In the genomic region with DNA sequence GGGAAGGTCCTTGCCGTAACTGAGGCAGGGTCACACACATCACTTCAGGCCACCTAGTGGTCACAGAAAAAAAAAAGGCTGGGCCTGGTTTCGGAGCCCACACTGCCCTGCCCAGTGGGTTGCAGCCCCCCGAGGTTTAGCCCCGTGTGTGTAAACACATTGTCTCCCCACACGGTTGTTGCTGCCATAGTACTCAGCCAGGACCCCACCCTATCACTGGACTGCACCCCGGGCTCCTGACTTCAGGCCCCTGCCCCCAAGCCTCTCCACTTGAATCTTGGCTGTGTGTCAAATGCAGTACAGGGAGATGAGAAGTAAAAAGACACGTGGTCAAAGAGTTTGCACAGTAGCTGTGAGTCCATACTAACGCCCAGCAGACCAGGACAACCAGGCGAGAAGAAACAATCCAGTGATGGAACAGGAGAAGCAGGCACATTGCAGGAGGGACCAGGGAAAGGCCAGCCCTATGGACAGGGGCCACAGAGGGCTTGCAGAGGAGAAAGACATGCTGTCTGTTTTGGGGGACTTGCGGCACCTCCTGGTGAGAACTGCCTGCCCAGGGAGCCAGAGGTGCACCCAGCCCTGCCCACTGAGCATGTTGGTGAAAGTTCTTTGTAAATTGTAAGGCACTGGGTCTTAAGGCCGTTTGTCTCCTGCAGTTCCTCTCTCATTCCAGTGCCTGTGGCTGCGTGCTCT, we compare ENCODE assay signal across 9 cellular contexts.
A peak's percentile ranks its signal among the peaks of the same experiment; 100 is the strongest.
DNase-seq lines count a peak whose midpoint lies in the region; FAIRE-seq and TF ChIP-seq lines count a peak whose summit lies in the region.
"Had no signal": no experiment of that assay in that cellular context is flagged by ENCODE, and none has a peak within 500 bp of the region (broad histone marks: within the 10 kb centered on the region; RNA-seq: fewer than 3 reads in every experiment).

No MANE protein-coding gene starts in this region.

- no peak for TF ChIP-seq POLR2A in endothelial cell of umbilical vein (IDR thresholded peaks at IDR 0.05; ENCODE audit: low read depth, low read length)

- no peaks in the 10 kb centered on the region for H3K4me1 ChIP-seq in endothelial cell of umbilical vein (ENCODE audit: control insufficient read depth, extremely low read depth, insufficient read depth, low read length)
- H3K4me1 ChIP-seq in neutrophil (ENCODE audit: control insufficient read depth in 1 of 2, insufficient read depth in 1 of 2, low read depth in 1 of 2, low read length in 1 of 2) = peaks cover 19 to 37% of the 10 kb centered on the region in 2 experiments

- no peaks in the 10 kb centered on the region for H3K36me3 Mint-ChIP-seq in activated T-cell treated with anti-CD3 and anti-CD28 coated beads, Interleukin-2, amount 50 U/mL, for 24 hours (ENCODE audit: low read depth)

- CTCF ChIA-PET in GM10248 (lab: Yijun Ruan, JAX) (interaction anchor here (1.1 to 4.9 kb wide), 3 partner anchors 20 to 34 kb away, joined by 3 to 71 read pairs (median 3); no protein-coding TSS in a partner anchor), endothelial cell of umbilical vein (lab: Charles Lee) (interaction anchor here (6.6 kb wide), 1 partner anchor 173 kb away, joined by 172 read pairs; no protein-coding TSS in a partner anchor)

- H3K4me3 ChIP-seq in endothelial cell of umbilical vein (replicated peaks in 1 of 3; ENCODE audit: insufficient read depth in 1 of 3, low read depth in 1 of 3, low read length in 3 of 3) (no peak overlapping the region), neutrophil (ENCODE audit: low read depth in 1 of 2, low read length in 1 of 2) (peak overlapping the region in 1 of 2 experiments; percentile 49)

- no peak overlapping the region for H3K27ac ChIP-seq in endothelial cell of umbilical vein (ENCODE audit: insufficient read depth, low read depth, low read length)
- H3K27ac ChIP-seq in neutrophil = peak overlapping the region; percentile 85

- no peaks in the 10 kb centered on the region for H3K9me1 ChIP-seq in endothelial cell of umbilical vein (replicated peaks; ENCODE audit: control insufficient read depth, extremely low read depth, insufficient read depth, low read length)

- intact Hi-C loops in endothelial cell of umbilical vein (cut with micrococcal nuclease) = no loop called here

- no peaks in the 10 kb centered on the region for H3K36me3 ChIP-seq in endothelial cell of umbilical vein (ENCODE audit: control insufficient read depth in 2 of 2, extremely low read depth in 1 of 2, insufficient read depth in 2 of 2, low read length in 2 of 2)
- no peaks in the 10 kb centered on the region for H3K36me3 ChIP-seq in neutrophil
- H3K36me3 ChIP-seq: spleen had no signal

- H2AFZ ChIP-seq in endothelial cell of umbilical vein (ENCODE audit: low read depth, low read length) = no peak overlapping the region

- H3K4me1 Mint-ChIP-seq in activated T-cell treated with anti-CD3 and anti-CD28 coated beads, Interleukin-2, amount 50 U/mL, for 24 hours (ENCODE audit: low read depth) = no peaks in the 10 kb centered on the region

- H4K20me1 ChIP-seq in endothelial cell of umbilical vein (replicated peaks; ENCODE audit: control insufficient read depth, extremely low read depth, insufficient read depth, low read length) = no peaks in the 10 kb centered on the region

- peaks cover 13% of the 10 kb centered on the region for H3K27me3 Mint-ChIP-seq in activated T-cell treated with anti-CD3 and anti-CD28 coated beads, Interleukin-2, amount 50 U/mL, for 24 hours

- no peaks in the 10 kb centered on the region for H3K9me3 Mint-ChIP-seq in activated T-cell treated with anti-CD3 and anti-CD28 coated beads, Interleukin-2, amount 50 U/mL, for 24 hours

- dilution Hi-C loops in endothelial cell of umbilical vein (cut with MboI; ENCODE audit: extremely low pct_ligation_motif_present, low sequenced_read_pairs) = no loop called here

- POLR2A ChIA-PET in GM10248 (lab: Yijun Ruan, JAX) (no interaction called here), endothelial cell of umbilical vein (lab: Charles Lee) (no interaction called here)

- H3K9ac ChIP-seq in endothelial cell of umbilical vein (replicated peaks; ENCODE audit: extremely low read depth, insufficient read depth, low read length) = no peak overlapping the region

- H3K4me2 ChIP-seq in endothelial cell of umbilical vein (ENCODE audit: insufficient read depth, low read length) = no peak overlapping the region

- no peaks in the 10 kb centered on the region for H3K79me2 ChIP-seq in endothelial cell of umbilical vein (ENCODE audit: control insufficient read depth, insufficient read depth, low read length)

- no peak for TF ChIP-seq CTCF in GM10248 (IDR thresholded peaks at IDR 0.05; ENCODE audit: control extremely low read depth, extremely low read depth, low read depth, missing control alignments)
- peak; percentile 19 to 45 for TF ChIP-seq CTCF in endothelial cell of umbilical vein (IDR thresholded peaks at IDR 0.05; ENCODE audit: extremely low read depth in 1 of 2, insufficient read depth in 1 of 2, low read depth in 1 of 2, low read length in 2 of 2)
- no peak for TF ChIP-seq CTCF in neutrophil (IDR thresholded peaks at IDR 0.05)

- DNase-seq in GM10248 (ENCODE audit: extremely low spot score) (peak; percentile 17), NCI-H1105 treated with DMSO at 0.1 percent for 48 hours (lab: John Stamatoyannopoulos, UW) (peak; percentile 41), endothelial cell of umbilical vein (ENCODE audit: low read depth, low spot score) (no peak), GM19239 (ENCODE audit: insufficient read length, low spot score) (no peak), activated gamma-delta T cell (lab: John Stamatoyannopoulos, UW) (no peak), RCC 7860 (ENCODE audit: low spot score) (no peak)
- no peak for DNase-seq in activated T-cell treated with anti-CD3 and anti-CD28 coated beads, Interleukin-2, amount 50 U/mL, for 24 hours
- DNase-seq: spleen had no signal

- H3K4me3 Mint-ChIP-seq in activated T-cell treated with anti-CD3 and anti-CD28 coated beads, Interleukin-2, amount 50 U/mL, for 24 hours = no peak overlapping the region

- BruUV-seq in endothelial cell of umbilical vein (replicated peaks; lab: Mats Ljungman, UMichigan) = no TSS peak

- no peak overlapping the region for H3K27ac Mint-ChIP-seq in activated T-cell treated with anti-CD3 and anti-CD28 coated beads, Interleukin-2, amount 50 U/mL, for 24 hours

- H3K27me3 ChIP-seq in endothelial cell of umbilical vein (ENCODE audit: control insufficient read depth in 2 of 2, insufficient read depth in 2 of 2, low read length in 2 of 2) = peaks cover 0 to 5% of the 10 kb centered on the region in 2 experiments
- peaks cover 4% of the 10 kb centered on the region for H3K27me3 ChIP-seq in neutrophil

- H3K9me3 ChIP-seq in endothelial cell of umbilical vein (replicated peaks; ENCODE audit: control insufficient read depth, insufficient read depth, low read length) (no peaks in the 10 kb centered on the region), neutrophil (no peaks in the 10 kb centered on the region)
- H3K9me3 ChIP-seq: spleen had no signal

- FAIRE-seq in endothelial cell of umbilical vein (lab: Jason Lieb, UNC) (no peak), GM19239 (lab: Jason Lieb, UNC) (no peak), RCC 7860 (lab: Jason Lieb, UNC) (no peak)

TF ChIP-seq in endothelial cell of umbilical vein, 7 proteins besides CTCF, POLR2A, EP300 and RAD21:
- no peak for TF ChIP-seq JUN (IDR thresholded peaks at IDR 0.05; ENCODE audit: borderline replicate concordance, insufficient read depth, insufficient read length, low read depth)
- TF ChIP-seq EZH2 (IDR thresholded peaks at IDR 0.05; ENCODE audit: borderline replicate concordance, low read depth, low read length, severe bottlenecking) = no peak
- TF ChIP-seq, protein P1, sequence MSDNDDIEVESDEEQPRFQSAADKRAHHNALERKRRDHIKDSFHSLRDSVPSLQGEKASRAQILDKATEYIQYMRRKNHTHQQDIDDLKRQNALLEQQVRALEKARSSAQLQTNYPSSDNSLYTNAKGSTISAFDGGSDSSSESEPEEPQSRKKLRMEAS (IDR thresholded peaks at IDR 0.05; ENCODE audit: insufficient read depth, insufficient read length) = no peak
- no peak for TF ChIP-seq MYC (IDR thresholded peaks at IDR 0.05; ENCODE audit: low read depth, low read length)
- no peak for TF ChIP-seq FOS (IDR thresholded peaks at IDR 0.05; ENCODE audit: borderline replicate concordance, insufficient read depth, low read length)
- TF ChIP-seq GATA2 (IDR thresholded peaks at IDR 0.05; ENCODE audit: insufficient read depth, insufficient read length, low read depth, low read length) = no peak
- TF ChIP-seq POLR2AphosphoS5 (IDR thresholded peaks at IDR 0.05; ENCODE audit: insufficient read depth, low read depth, low read length) = no peak
TF ChIP-seq in endothelial cell of umbilical vein: peak in this region for 0.

Comparison
In these comparisons a context has a peak if more than half of its experiments do, and no peak if none do; other contexts are left out.
1. DNase-seq: peak in GM10248 (single experiment) and NCI-H1105 treated with DMSO at 0.1 percent for 48 hours (single experiment); none in endothelial cell of umbilical vein (single experiment), GM19239 (single experiment), activated gamma-delta T cell (single experiment), RCC 7860 (single experiment) and activated T-cell treated with anti-CD3 and anti-CD28 coated beads, Interleukin-2, amount 50 U/mL, for 24 hours (single experiment).
2. CTCF ChIP-seq: peak in endothelial cell of umbilical vein (2 of 2); none in GM10248 (single experiment) and neutrophil (single experiment).